Comparison of ENCODE assay signal across 2 cellular contexts in genomic region chr5:34675857-34676256, GRCh38.
TF ChIP-seq lines count a peak whose summit lies in the region.

No MANE protein-coding gene starts in this region.

TF ChIP-seq in SK-N-SH, 30 proteins besides CTCF, POLR2A, EP300 and RAD21 (continued from another document):
- TF ChIP-seq FOSL2 (IDR thresholded peaks at IDR 0.05; ENCODE audit: borderline replicate concordance, low read depth) (no peak), RCOR1 (IDR thresholded peaks at IDR 0.05; ENCODE audit: low read length) (no peak), MEF2A (IDR thresholded peaks at IDR 0.05; ENCODE audit: borderline replicate concordance, low read depth) (0 out of 2 replicates have a peak, but pooled peaks have one; percentile 10), GABPA (IDR thresholded peaks at IDR 0.05; ENCODE audit: low read depth) (no peak), GATA2 (CRISPR knock-in tag; IDR thresholded peaks at IDR 0.05) (no peak)

TF ChIP-seq in SK-N-SH treated with all-trans-retinoic acid at 6 μM for 48 hours, 23 proteins besides CTCF, POLR2A, EP300 and RAD21 (continued from another document):
- no peak for TF ChIP-seq CSRNP3 (CRISPR knock-in tag; IDR thresholded peaks at IDR 0.05)
- TF ChIP-seq ZC3H10 (CRISPR knock-in tag; IDR thresholded peaks at IDR 0.05) = no peak
- TF ChIP-seq SNAI2 (CRISPR knock-in tag; IDR thresholded peaks at IDR 0.05) = no peak
- no peak for TF ChIP-seq TCF4 (CRISPR knock-in tag; IDR thresholded peaks at IDR 0.05; ENCODE audit: borderline replicate concordance)
- TF ChIP-seq POU6F1 (CRISPR knock-in tag; IDR thresholded peaks at IDR 0.05; ENCODE audit: borderline replicate concordance, low read depth) = no peak
- no peak for TF ChIP-seq PATZ1 (CRISPR knock-in tag; IDR thresholded peaks at IDR 0.05; ENCODE audit: borderline replicate concordance)
- no peak for TF ChIP-seq ZFP30 (CRISPR knock-in tag; IDR thresholded peaks at IDR 0.05)
- TF ChIP-seq ISL1 (CRISPR knock-in tag; IDR thresholded peaks at IDR 0.05) = no peak
TF ChIP-seq in SK-N-SH treated with all-trans-retinoic acid at 6 μM for 48 hours: peak in this region for 0.
